Comparison of ENCODE assay signal across 21 cellular contexts in genomic region chr2:43155842-43156511, GRCh38.
A peak's percentile ranks its signal among the peaks of the same experiment; 100 is the strongest.
DNase-seq lines count a peak whose midpoint lies in the region; ATAC-seq and TF ChIP-seq lines count a peak whose summit lies in the region.
"Had no signal": no experiment of that assay in that cellular context is flagged by ENCODE, and none has a peak within 500 bp of the region (broad histone marks: within the 10 kb centered on the region; RNA-seq: fewer than 3 reads in every experiment).

No MANE protein-coding gene starts in this region.

- in situ Hi-C loops in transverse colon (cut with MboI; ENCODE audit: low pct_ligation_motif_present in 1 of 4, low pct_unique_long_range_greater_than_20kb in 1 of 4, low sequenced_read_pairs in 3 of 4): no loop called here

- DNase-seq in activated CD4-positive, alpha-beta T cell treated with anti-CD3 and anti-CD28 coated beads, Interleukin-2, amount 10 ng/mL, durations not matched to agents 7 days and 5 days: no peak
- DNase-seq in activated CD4-positive, alpha-beta T cell treated with anti-CD3 and anti-CD28 coated beads, Interleukin-2, amount 50 U/mL, for 1 hour: no peak
- DNase-seq in mucosa of descending colon: peak; percentile 55 to 75 (median 64)
- peak; percentile 68 for DNase-seq in transverse colon
- DNase-seq in left cardiac atrium: no peak
- no peak for DNase-seq in right atrium auricular region (ENCODE audit: low spot score)
- DNase-seq: activated CD4-positive, alpha-beta T cell treated with anti-CD3 and anti-CD28 coated beads for 4 hours; activated T-cell treated with anti-CD3 and anti-CD28 coated beads for 4 hours; C1 segment of cervical spinal cord; DMS53; foreskin melanocyte; kidney glomerular epithelial cell; MM.1S; pancreas; stimulated activated CD8-positive, alpha-beta memory T cell treated with anti-CD3 and anti-CD28 coated beads, Interleukin-4, amount 100 ng/mL, for 48 hours had no signal

- no peaks in the 10 kb centered on the region for H3K9me3 ChIP-seq in mucosa of descending colon
- no peaks in the 10 kb centered on the region for H3K9me3 ChIP-seq in transverse colon
- H3K9me3 ChIP-seq in right atrium auricular region: no peaks in the 10 kb centered on the region
- H3K9me3 ChIP-seq: pancreas, suprapubic skin had no signal

- CTCF ChIA-PET in activated CD4-positive, alpha-beta T cell treated with anti-CD3 and anti-CD28 coated beads, Interleukin-2, amount 10 ng/mL, durations not matched to agents 7 days and 5 days (lab: Charles Lee): interaction anchor here (0.8 to 1.5 kb wide), 4 partner anchors 13 to 29 kb away, joined by 3 to 4 read pairs (median 3); no protein-coding TSS in a partner anchor

- H3K27me3 ChIP-seq in transverse colon: no peaks in the 10 kb centered on the region
- H3K27me3 ChIP-seq in right atrium auricular region: no peaks in the 10 kb centered on the region
- H3K27me3 ChIP-seq: pancreas, suprapubic skin had no signal

- H3K36me3 ChIP-seq in mucosa of descending colon (ENCODE audit: low read depth) (no peaks in the 10 kb centered on the region), transverse colon (no peaks in the 10 kb centered on the region), right atrium auricular region (no peaks in the 10 kb centered on the region)
- H3K36me3 ChIP-seq: pancreas, suprapubic skin had no signal

- POLR2A ChIA-PET in activated CD4-positive, alpha-beta T cell treated with anti-CD3 and anti-CD28 coated beads, Interleukin-2, amount 10 ng/mL, durations not matched to agents 7 days and 5 days (lab: Charles Lee): no interaction called here

- no peak overlapping the region for H3K4me3 Mint-ChIP-seq in activated CD4-positive, alpha-beta T cell treated with anti-CD3 and anti-CD28 coated beads, Interleukin-2, amount 10 ng/mL, durations not matched to agents 7 days and 5 days
- H3K4me3 Mint-ChIP-seq in activated T-helper 17 cell treated with anti-CD3 and anti-CD28 coated beads, Interleukin-2, amount 50 U/mL, for 72 hours: peak overlapping the region; percentile 32
- H3K4me3 Mint-ChIP-seq: brain had no signal

- H3K4me1 Mint-ChIP-seq in activated CD4-positive, alpha-beta T cell treated with anti-CD3 and anti-CD28 coated beads, Interleukin-2, amount 10 ng/mL, durations not matched to agents 7 days and 5 days: peaks cover 83% of the 10 kb centered on the region
- H3K4me1 Mint-ChIP-seq in activated T-helper 17 cell treated with anti-CD3 and anti-CD28 coated beads, Interleukin-2, amount 50 U/mL, for 72 hours: peaks cover 40% of the 10 kb centered on the region

- no peaks in the 10 kb centered on the region for H3K27me3 Mint-ChIP-seq in activated CD4-positive, alpha-beta T cell treated with anti-CD3 and anti-CD28 coated beads, Interleukin-2, amount 10 ng/mL, durations not matched to agents 7 days and 5 days
- no peaks in the 10 kb centered on the region for H3K27me3 Mint-ChIP-seq in activated T-helper 17 cell treated with anti-CD3 and anti-CD28 coated beads, Interleukin-2, amount 50 U/mL, for 72 hours

- H3K27ac Mint-ChIP-seq in activated CD4-positive, alpha-beta T cell treated with anti-CD3 and anti-CD28 coated beads, Interleukin-2, amount 10 ng/mL, durations not matched to agents 7 days and 5 days: peak overlapping the region; percentile 58
- peak overlapping the region; percentile 71 for H3K27ac Mint-ChIP-seq in activated T-helper 17 cell treated with anti-CD3 and anti-CD28 coated beads, Interleukin-2, amount 50 U/mL, for 72 hours

- H3K4me3 ChIP-seq in mucosa of descending colon (no peak overlapping the region), transverse colon (no peak overlapping the region), right atrium auricular region (no peak overlapping the region)
- H3K4me3 ChIP-seq: pancreas, SK-N-MC, suprapubic skin had no signal

- H3K27ac ChIP-seq in transverse colon: peak overlapping the region in 3 of 4 donors; percentile 93 to 95 (median 94)
- H3K27ac ChIP-seq in right atrium auricular region: no peak overlapping the region
- H3K27ac ChIP-seq: pancreas, SK-N-MC had no signal

- peaks cover 2% of the 10 kb centered on the region for H3K36me3 Mint-ChIP-seq in activated CD4-positive, alpha-beta T cell treated with anti-CD3 and anti-CD28 coated beads, Interleukin-2, amount 10 ng/mL, durations not matched to agents 7 days and 5 days (ENCODE audit: low read depth)
- H3K36me3 Mint-ChIP-seq in activated T-helper 17 cell treated with anti-CD3 and anti-CD28 coated beads, Interleukin-2, amount 50 U/mL, for 72 hours (ENCODE audit: low read depth): peaks cover 10% of the 10 kb centered on the region
- H3K36me3 Mint-ChIP-seq: activated naive CD4-positive, alpha-beta T cell treated with anti-CD3 and anti-CD28 coated beads, Interleukin-2, amount 50 U/mL, for 72 hours; brain had no signal

- TF ChIP-seq CTCF in mucosa of descending colon (IDR thresholded peaks at IDR 0.05): no peak
- no peak for TF ChIP-seq CTCF in transverse colon (IDR thresholded peaks at IDR 0.05)
- no peak for TF ChIP-seq CTCF in right atrium auricular region (IDR thresholded peaks at IDR 0.05)

- H3K4me1 ChIP-seq in mucosa of descending colon (ENCODE audit: low read depth): peaks cover 52% of the 10 kb centered on the region
- H3K4me1 ChIP-seq in transverse colon: peaks cover 26 to 55% (median 51%) of the 10 kb centered on the region in 4 donors
- peaks cover 0 to 59% of the 10 kb centered on the region in 2 donors for H3K4me1 ChIP-seq in right atrium auricular region

- WGBS in transverse colon (ENCODE audit: low coverage in 1 of 2), 2 donors: 84 to 100% methylated on average over 2 to 15 of the region's 15 CpGs

- TF ChIP-seq EP300 in transverse colon (IDR thresholded peaks at IDR 0.05; ENCODE audit: low read depth): no peak

- no peak for ATAC-seq in activated T-helper 17 cell treated with anti-CD3 and anti-CD28 coated beads, Interleukin-2, amount 50 U/mL, for 72 hours (replicated peaks)
- ATAC-seq in mucosa of descending colon (no peak), left cardiac atrium (no peak), HG03432 (IDR thresholded peaks at IDR 0.05; ENCODE audit: unreplicated experiment) (no peak)
- ATAC-seq: activated naive CD4-positive, alpha-beta T cell treated with anti-CD3 and anti-CD28 coated beads, Interleukin-2, amount 50 U/mL, for 72 hours; pancreas had no signal

- no peak for TF ChIP-seq POLR2A in transverse colon (IDR thresholded peaks at IDR 0.05)

- intact Hi-C loops in mucosa of descending colon (cut with DNase I, micrococcal nuclease) (loop anchor here in 1 of 2 donors (5.0 kb wide), 1 partner anchor 66 kb away; no protein-coding TSS in a partner anchor), transverse colon (cut with DNase I; ENCODE audit: low total_unique reads) (loop anchor here (5.0 kb wide), 1 partner anchor 309 kb away; no protein-coding TSS in a partner anchor), left cardiac atrium (cut with DNase I) (no loop called here)

- H3K9me3 Mint-ChIP-seq in activated CD4-positive, alpha-beta T cell treated with anti-CD3 and anti-CD28 coated beads, Interleukin-2, amount 10 ng/mL, durations not matched to agents 7 days and 5 days: no peaks in the 10 kb centered on the region
- no peaks in the 10 kb centered on the region for H3K9me3 Mint-ChIP-seq in activated T-helper 17 cell treated with anti-CD3 and anti-CD28 coated beads, Interleukin-2, amount 50 U/mL, for 72 hours
- H3K9me3 Mint-ChIP-seq: activated naive CD4-positive, alpha-beta T cell treated with anti-CD3 and anti-CD28 coated beads, Interleukin-2, amount 50 U/mL, for 72 hours had no signal

Comparison
In these comparisons a context has a peak if more than half of its experiments do, and no peak if none do; other contexts are left out.
1. DNase-seq: peak in mucosa of descending colon (3 of 3) and transverse colon (single experiment); none in activated CD4-positive, alpha-beta T cell treated with anti-CD3 and anti-CD28 coated beads, Interleukin-2, amount 10 ng/mL, durations not matched to agents 7 days and 5 days (single experiment), activated CD4-positive, alpha-beta T cell treated with anti-CD3 and anti-CD28 coated beads, Interleukin-2, amount 50 U/mL, for 1 hour (single experiment), left cardiac atrium (single experiment) and right atrium auricular region (single experiment).
2. H3K27ac ChIP-seq: peak in transverse colon (3 of 4); none in right atrium auricular region (0 of 2).